19 cellular contexts compared by ENCODE assay signal in the genomic region with DNA sequence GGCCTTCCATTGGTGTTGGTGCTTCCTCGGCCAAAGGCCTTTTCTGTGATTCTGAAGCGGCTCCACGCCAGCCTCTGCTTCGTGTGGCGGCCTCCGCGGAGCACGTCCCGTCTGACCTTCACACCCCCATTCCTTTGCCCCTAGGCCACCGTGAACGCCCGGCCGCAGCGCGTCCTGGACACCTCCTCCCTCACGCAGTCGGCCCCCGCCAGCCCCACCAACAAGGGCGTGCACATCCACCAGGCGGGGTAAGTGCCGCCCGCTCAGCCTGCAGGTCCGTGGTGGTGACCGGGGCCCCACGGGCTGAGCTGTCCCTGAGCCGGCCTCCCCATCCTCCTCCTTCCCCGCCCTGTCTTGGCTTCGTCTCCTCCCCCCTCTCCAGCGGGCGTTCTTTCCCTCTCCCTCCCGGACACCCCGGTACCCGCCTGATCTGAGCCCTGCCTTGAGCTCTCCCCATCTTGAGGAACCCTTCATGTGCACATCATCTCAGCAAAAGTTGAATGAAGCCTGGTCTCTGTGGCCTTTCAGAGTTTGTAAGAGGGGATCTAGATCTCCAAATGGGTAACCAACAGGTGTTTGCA.
DNase-seq lines count a peak whose midpoint lies in the region; ATAC-seq and TF ChIP-seq lines count a peak whose summit lies in the region.
"Had no signal": no experiment of that assay in that cellular context is flagged by ENCODE, and none has a peak within 500 bp of the region (broad histone marks: within the 10 kb centered on the region; RNA-seq: fewer than 3 reads in every experiment).

No MANE protein-coding gene starts in this region.

- H3K27ac Mint-ChIP-seq in activated CD8-positive, alpha-beta memory T cell treated with anti-CD3 and anti-CD28 coated beads, Interleukin-2, amount 10 ng/mL, durations not matched to agents 7 days and 5 days, result no peak overlapping the region
- H3K27ac Mint-ChIP-seq: CD4-positive, CD25-positive, alpha-beta regulatory T cell; HFFc6 had no signal

- H3K4me3 ChIP-seq in HEK293 (ENCODE audit: low read depth, low read length), result no peak overlapping the region
- H3K4me3 ChIP-seq in left lung, result no peak overlapping the region
- H3K4me3 ChIP-seq in spleen, result no peak overlapping the region
- H3K4me3 ChIP-seq: K562, MG63, Peyer's patch had no signal

- POLR2A ChIA-PET in HEK293 (lab: Yijun Ruan, JAX) (no interaction called here), HEK293T (lab: Yijun Ruan, JAX) (no interaction called here)

- peaks cover 2% of the 10 kb centered on the region for H3K4me1 Mint-ChIP-seq in activated CD8-positive, alpha-beta memory T cell treated with anti-CD3 and anti-CD28 coated beads, Interleukin-2, amount 10 ng/mL, durations not matched to agents 7 days and 5 days

- H3K27me3 Mint-ChIP-seq in activated CD8-positive, alpha-beta memory T cell treated with anti-CD3 and anti-CD28 coated beads, Interleukin-2, amount 10 ng/mL, durations not matched to agents 7 days and 5 days, result no peaks in the 10 kb centered on the region
- H3K27me3 Mint-ChIP-seq: CD4-positive, CD25-positive, alpha-beta regulatory T cell had no signal

- no peak for DNase-seq in activated CD8-positive, alpha-beta memory T cell treated with anti-CD3 and anti-CD28 coated beads, Interleukin-2, amount 10 ng/mL, durations not matched to agents 7 days and 5 days
- DNase-seq in activated CD8-positive, alpha-beta memory T cell treated with anti-CD3 and anti-CD28 coated beads, Interleukin-2, amount 50 U/mL, for 4 hours, result no peak
- DNase-seq in left lung (peak; percentile 13 to 80), spleen (peak; percentile 66), SK-N-DZ (ENCODE audit: low spot score) (no peak), NCI-H748 treated with DMSO at 0.1 percent for 48 hours (lab: John Stamatoyannopoulos, UW) (no peak), HEK293T (ENCODE audit: extremely low spot score) (no peak)
- DNase-seq: CD4-positive, CD25-positive, alpha-beta regulatory T cell; DMS79; HFFc6; MG63; NCI-H1417; NCI-H1694 treated with DMSO at 0.1 percent for 48 hours; NCI-H2081 treated with DMSO at 0.1 percent for 48 hours; NCI-H2171 treated with DMSO at 0.1 percent for 48 hours; NCI-H524 treated with DMSO at 0.1 percent for 48 hours had no signal

- no peaks in the 10 kb centered on the region for H3K9me3 Mint-ChIP-seq in activated CD8-positive, alpha-beta memory T cell treated with anti-CD3 and anti-CD28 coated beads, Interleukin-2, amount 10 ng/mL, durations not matched to agents 7 days and 5 days (ENCODE audit: low read depth)
- H3K9me3 Mint-ChIP-seq: CD4-positive, CD25-positive, alpha-beta regulatory T cell; HFFc6 had no signal

- H3K27ac ChIP-seq in HEK293 (ENCODE audit: extremely low read depth, low read depth, low read length) (no peak overlapping the region), left lung (no peak overlapping the region), spleen (no peak overlapping the region)
- H3K27ac ChIP-seq: Peyer's patch had no signal

- no peaks in the 10 kb centered on the region for H3K4me1 ChIP-seq in HEK293 (ENCODE audit: control insufficient read depth, insufficient read depth, low read length)
- peaks cover 0 to 6% of the 10 kb centered on the region in 2 donors for H3K4me1 ChIP-seq in left lung
- peaks cover 0 to 36% (median 13%) of the 10 kb centered on the region in 6 donors for H3K4me1 ChIP-seq in spleen
- H3K4me1 ChIP-seq: Peyer's patch had no signal

- intact Hi-C loops in left lung (cut with DNase I), result no loop called here
- intact Hi-C loops in spleen (cut with DNase I; ENCODE audit: low total_unique reads), result no loop called here

- CTCF ChIA-PET in activated CD8-positive, alpha-beta memory T cell treated with anti-CD3 and anti-CD28 coated beads, Interleukin-2, amount 10 ng/mL, durations not matched to agents 7 days and 5 days (lab: Charles Lee), result interaction anchor here (0.9 to 1.1 kb wide), 2 partner anchors 16 to 23 kb away, joined by 3 read pairs; no protein-coding TSS in a partner anchor
- CTCF ChIA-PET in HEK293 (lab: Yijun Ruan, JAX), result interaction anchor here (0.6 kb wide), 1 partner anchor 142 kb away, joined by 4 read pairs; no protein-coding TSS in a partner anchor
- CTCF ChIA-PET in HEK293T (lab: Yijun Ruan, JAX), result no interaction called here

- H3K9me3 ChIP-seq in HEK293 (ENCODE audit: control insufficient read depth, insufficient read depth, low read depth, low read length), result no peaks in the 10 kb centered on the region
- no peaks in the 10 kb centered on the region for H3K9me3 ChIP-seq in left lung
- H3K9me3 ChIP-seq in spleen, result no peaks in the 10 kb centered on the region
- H3K9me3 ChIP-seq: MG63, Peyer's patch had no signal

- no peaks in the 10 kb centered on the region for H3K27me3 ChIP-seq in left lung
- no peaks in the 10 kb centered on the region for H3K27me3 ChIP-seq in spleen (replicated peaks in 1 of 7)
- H3K27me3 ChIP-seq: MG63, Peyer's patch had no signal

- H3K36me3 ChIP-seq in HEK293 (ENCODE audit: control insufficient read depth in 2 of 2, insufficient read depth in 1 of 2, low read length in 2 of 2), result peaks cover 4 to 68% of the 10 kb centered on the region in 2 experiments; a peak in 2 of 3 replicates
- peaks cover 0 to 76% of the 10 kb centered on the region in 2 donors for H3K36me3 ChIP-seq in left lung
- H3K36me3 ChIP-seq in spleen, result peaks cover 0 to 98% (median 49%) of the 10 kb centered on the region in 6 donors

- peak; percentile 17 for ATAC-seq in activated CD8-positive, alpha-beta memory T cell treated with anti-CD3 and anti-CD28 coated beads, Interleukin-2, amount 10 ng/mL, durations not matched to agents 7 days and 5 days
- ATAC-seq in left lung, result no peak
- ATAC-seq: K562 had no signal

- TF ChIP-seq CTCF in HEK293 (tag by site-specific recombination; IDR thresholded peaks at IDR 0.05) (no peak), left lung (IDR thresholded peaks at IDR 0.05) (no peak), spleen (IDR thresholded peaks at IDR 0.05 in 8 of 11, conservative IDR thresholded peaks at IDR 0.05 in 3 of 11) (no peak)

- WGBS in spleen, 5 donors, result 90 to 95% (median 92%) methylated on average over 33 of the region's 33 CpGs

- H3K36me3 Mint-ChIP-seq in activated CD8-positive, alpha-beta memory T cell treated with anti-CD3 and anti-CD28 coated beads, Interleukin-2, amount 10 ng/mL, durations not matched to agents 7 days and 5 days, result peaks cover 24% of the 10 kb centered on the region

- TF ChIP-seq POLR2A in spleen (IDR thresholded peaks at IDR 0.05), result no peak

- H3K4me3 Mint-ChIP-seq in activated CD8-positive, alpha-beta memory T cell treated with anti-CD3 and anti-CD28 coated beads, Interleukin-2, amount 10 ng/mL, durations not matched to agents 7 days and 5 days, result no peak overlapping the region
- H3K4me3 Mint-ChIP-seq: CD4-positive, CD25-positive, alpha-beta regulatory T cell; HFFc6 had no signal

TF ChIP-seq in HEK293, 187 proteins besides CTCF, POLR2A, EP300 and RAD21 (continues in another document):
- TF ChIP-seq ZNF423 (tag by site-specific recombination; IDR thresholded peaks at IDR 0.05) (no peak), ZNF561 (tag by site-specific recombination; IDR thresholded peaks at IDR 0.05; ENCODE audit: borderline replicate concordance) (no peak), HOXC10 (CRISPR knock-in tag; IDR thresholded peaks at IDR 0.05) (no peak)
- TF ChIP-seq, protein P1, sequence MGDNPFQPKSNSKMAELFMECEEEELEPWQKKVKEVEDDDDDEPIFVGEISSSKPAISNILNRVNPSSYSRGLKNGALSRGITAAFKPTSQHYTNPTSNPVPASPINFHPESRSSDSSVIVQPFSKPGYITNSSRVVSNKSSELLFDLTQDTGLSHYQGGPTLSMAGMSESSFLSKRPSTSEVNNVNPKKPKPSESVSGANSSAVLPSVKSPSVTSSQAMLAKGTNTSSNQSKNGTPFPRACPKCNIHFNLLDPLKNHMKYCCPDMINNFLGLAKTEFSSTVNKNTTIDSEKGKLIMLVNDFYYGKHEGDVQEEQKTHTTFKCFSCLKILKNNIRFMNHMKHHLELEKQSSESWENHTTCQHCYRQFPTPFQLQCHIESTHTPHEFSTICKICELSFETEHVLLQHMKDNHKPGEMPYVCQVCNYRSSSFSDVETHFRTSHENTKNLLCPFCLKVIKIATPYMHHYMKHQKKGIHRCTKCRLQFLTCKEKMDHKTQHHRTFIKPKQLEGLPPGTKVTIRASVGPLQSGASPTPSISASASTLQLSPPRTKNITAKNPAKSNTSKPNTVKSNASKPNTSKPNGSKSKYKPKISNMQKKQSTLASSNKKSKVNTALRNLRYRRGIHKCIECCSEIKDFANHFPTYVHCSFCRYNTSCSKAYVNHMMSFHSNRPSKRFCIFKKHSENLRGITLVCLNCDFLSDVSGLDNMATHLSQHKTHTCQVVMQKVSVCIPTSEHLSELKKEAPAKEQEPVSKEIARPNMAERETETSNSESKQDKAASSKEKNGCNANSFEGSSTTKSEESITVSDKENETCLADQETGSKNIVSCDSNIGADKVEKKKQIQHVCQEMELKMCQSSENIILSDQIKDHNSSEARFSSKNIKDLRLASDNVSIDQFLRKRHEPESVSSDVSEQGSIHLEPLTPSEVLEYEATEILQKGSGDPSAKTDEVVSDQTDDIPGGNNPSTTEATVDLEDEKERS (tag by site-specific recombination; IDR thresholded peaks at IDR 0.05), result no peak

TF ChIP-seq in HEK293T, 16 proteins besides CTCF, POLR2A, EP300 and RAD21:
- TF ChIP-seq SUZ12 (IDR thresholded peaks at IDR 0.05) (no peak), TARDBP (IDR thresholded peaks at IDR 0.05) (no peak), FOXM1 (IDR thresholded peaks at IDR 0.05; ENCODE audit: borderline replicate concordance) (no peak)

Comparison
In these comparisons a context has a peak if more than half of its experiments do, and no peak if none do; other contexts are left out.
1. DNase-seq: peak in left lung (2 of 2) and spleen (single experiment); none in activated CD8-positive, alpha-beta memory T cell treated with anti-CD3 and anti-CD28 coated beads, Interleukin-2, amount 10 ng/mL, durations not matched to agents 7 days and 5 days (single experiment), activated CD8-positive, alpha-beta memory T cell treated with anti-CD3 and anti-CD28 coated beads, Interleukin-2, amount 50 U/mL, for 4 hours (single experiment), SK-N-DZ (single experiment), NCI-H748 treated with DMSO at 0.1 percent for 48 hours (single experiment) and HEK293T (single experiment).